Comparison of ENCODE assay signal across 11 cellular contexts in the genomic region with DNA sequence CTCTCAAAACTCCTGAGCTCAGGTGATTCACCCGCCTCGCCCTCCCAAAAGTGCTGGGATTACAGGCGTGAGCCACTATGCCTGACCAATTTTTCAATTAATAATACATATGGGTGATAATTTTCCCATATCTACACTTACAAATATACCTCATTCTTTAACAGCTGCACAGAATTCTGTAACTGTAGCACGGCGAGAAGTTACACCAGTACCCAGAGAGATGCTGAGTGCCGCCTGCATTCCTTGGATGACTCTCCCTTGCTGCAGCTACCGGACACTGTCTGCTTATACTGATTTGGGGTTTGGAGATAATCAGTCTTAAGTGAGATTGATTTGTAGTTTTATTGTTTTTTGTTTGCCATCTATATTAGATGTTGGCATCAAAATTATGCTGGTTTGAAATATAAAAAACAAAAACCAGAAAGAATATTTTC. TPM values are rescaled to one million over a fixed set of nuclear protein-coding genes. Genes with fewer than 3 reads are reported as not detected.
DNase-seq lines count a peak whose midpoint lies in the region; ATAC-seq and TF ChIP-seq lines count a peak whose summit lies in the region.
"Had no signal": no experiment of that assay in that cellular context is flagged by ENCODE, and none has a peak within 500 bp of the region (broad histone marks: within the 10 kb centered on the region; RNA-seq: fewer than 3 reads in every experiment).

No MANE protein-coding gene starts in this region.

- H3K27me3 ChIP-seq in spleen (replicated peaks in 1 of 7) = no peaks in the 10 kb centered on the region
- no peaks in the 10 kb centered on the region for H3K27me3 ChIP-seq in vagina
- no peaks in the 10 kb centered on the region for H3K27me3 ChIP-seq in mesendoderm (ENCODE audit: insufficient read depth, low read length, poor library complexity)
- H3K27me3 ChIP-seq: MG63, pancreas had no signal

- intact Hi-C loops in activated CD4-positive, alpha-beta memory T cell treated with anti-CD3 and anti-CD28 coated beads for 36 hours (cut with micrococcal nuclease) = loop anchor here (10.0 kb wide), 1 partner anchor 1485 kb away; a partner anchor contains a TSS
- intact Hi-C loops in spleen (cut with DNase I; ENCODE audit: low total_unique reads) = no loop called here
- intact Hi-C loops in vagina (cut with DNase I) = loop anchor here (10.0 kb wide), 1 partner anchor 45 kb away; a partner anchor contains a TSS

- TF ChIP-seq POLR2A in spleen (IDR thresholded peaks at IDR 0.05) = no peak
- no peak for TF ChIP-seq POLR2A in vagina (IDR thresholded peaks at IDR 0.05)

- no peak overlapping the region for H4K8ac ChIP-seq in mesendoderm (ENCODE audit: low read depth, low read length)

- H2AK5ac ChIP-seq in mesendoderm (ENCODE audit: low read length) = no peak overlapping the region

- peak overlapping the region in 6 of 8 donors; percentile 1 to 95 (median 54) for H3K27ac ChIP-seq in spleen
- no peak overlapping the region for H3K27ac ChIP-seq in vagina
- H3K27ac ChIP-seq in mesendoderm (ENCODE audit: low read depth, low read length) = no peak overlapping the region
- H3K27ac ChIP-seq: A549 had no signal

- CTCF ChIA-PET in activated CD4-positive, alpha-beta memory T cell treated with anti-CD3 and anti-CD28 coated beads for 36 hours (lab: Charles Lee) = interaction anchor here (0.6 to 1.3 kb wide), 3 partner anchors 8 to 177 kb away, joined by 3 to 8 read pairs (median 3); no protein-coding TSS in a partner anchor
- CTCF ChIA-PET in activated CD4-positive, alpha-beta memory T cell treated with anti-CD3 and anti-CD28 coated beads, Interleukin-2, amount 10 ng/mL, durations not matched to agents 7 days and 5 days (lab: Charles Lee) = interaction anchor here (1.0 kb wide), 1 partner anchor 49 kb away, joined by 3 read pairs; no protein-coding TSS in a partner anchor

- peak; percentile 16 for ATAC-seq in HG03025 (IDR thresholded peaks at IDR 0.05; ENCODE audit: low FRiP score, unreplicated experiment)
- no peak for ATAC-seq in activated naive CD8-positive, alpha-beta T cell treated with anti-CD3 and anti-CD28 coated beads, Interleukin-2, amount 10 ng/mL, durations not matched to agents 7 days and 5 days (ENCODE audit: low read depth)
- ATAC-seq: A549 had no signal

- H3K4ac ChIP-seq in mesendoderm (ENCODE audit: low read depth, low read length) = no peak overlapping the region

- TF ChIP-seq CTCF in spleen (IDR thresholded peaks at IDR 0.05 in 8 of 11, conservative IDR thresholded peaks at IDR 0.05 in 3 of 11) (no peak), vagina (IDR thresholded peaks at IDR 0.05) (no peak)

- peaks cover 74% of the 10 kb centered on the region for H3K4me1 Mint-ChIP-seq in activated CD4-positive, alpha-beta memory T cell treated with anti-CD3 and anti-CD28 coated beads for 36 hours (ENCODE audit: low read depth)
- H3K4me1 Mint-ChIP-seq in activated CD4-positive, alpha-beta memory T cell treated with anti-CD3 and anti-CD28 coated beads, Interleukin-2, amount 10 ng/mL, durations not matched to agents 7 days and 5 days = peaks cover 73% of the 10 kb centered on the region
- peaks cover 44% of the 10 kb centered on the region for H3K4me1 Mint-ChIP-seq in activated naive CD8-positive, alpha-beta T cell treated with anti-CD3 and anti-CD28 coated beads, Interleukin-2, amount 10 ng/mL, durations not matched to agents 7 days and 5 days

- peaks cover 65% of the 10 kb centered on the region for H3K36me3 Mint-ChIP-seq in activated CD4-positive, alpha-beta memory T cell treated with anti-CD3 and anti-CD28 coated beads for 36 hours
- peaks cover 60% of the 10 kb centered on the region for H3K36me3 Mint-ChIP-seq in activated CD4-positive, alpha-beta memory T cell treated with anti-CD3 and anti-CD28 coated beads, Interleukin-2, amount 10 ng/mL, durations not matched to agents 7 days and 5 days (ENCODE audit: low read depth)
- peaks cover 43% of the 10 kb centered on the region for H3K36me3 Mint-ChIP-seq in activated naive CD8-positive, alpha-beta T cell treated with anti-CD3 and anti-CD28 coated beads, Interleukin-2, amount 10 ng/mL, durations not matched to agents 7 days and 5 days

- no peak overlapping the region for H2BK15ac ChIP-seq in mesendoderm (replicated peaks; ENCODE audit: low read depth)

- H3K4me1 ChIP-seq in spleen (peaks cover 16 to 85% (median 56%) of the 10 kb centered on the region in 6 donors), vagina (peaks cover 39% of the 10 kb centered on the region), mesendoderm (ENCODE audit: control insufficient read depth, low read depth, low read length) (no peaks in the 10 kb centered on the region)

- peak overlapping the region; percentile 34 for H3K4me3 Mint-ChIP-seq in activated CD4-positive, alpha-beta memory T cell treated with anti-CD3 and anti-CD28 coated beads for 36 hours
- no peak overlapping the region for H3K4me3 Mint-ChIP-seq in activated CD4-positive, alpha-beta memory T cell treated with anti-CD3 and anti-CD28 coated beads, Interleukin-2, amount 10 ng/mL, durations not matched to agents 7 days and 5 days
- H3K4me3 Mint-ChIP-seq in activated naive CD8-positive, alpha-beta T cell treated with anti-CD3 and anti-CD28 coated beads, Interleukin-2, amount 10 ng/mL, durations not matched to agents 7 days and 5 days = peak overlapping the region; percentile 1

- no peak for DNase-seq in activated CD4-positive, alpha-beta memory T cell treated with anti-CD3 and anti-CD28 coated beads for 36 hours
- no peak for DNase-seq in activated CD4-positive, alpha-beta memory T cell treated with anti-CD3 and anti-CD28 coated beads, Interleukin-2, amount 10 ng/mL, durations not matched to agents 7 days and 5 days
- no peak for DNase-seq in activated naive CD8-positive, alpha-beta T cell treated with anti-CD3 and anti-CD28 coated beads, Interleukin-2, amount 10 ng/mL, durations not matched to agents 7 days and 5 days
- no peak for DNase-seq in spleen
- DNase-seq in vagina (ENCODE audit: extremely low spot score in 2 of 2) = no peak
- no peak for DNase-seq in activated effector memory CD4-positive, alpha-beta T cell treated with Interleukin-2 at 50 U/mL for 16 hours
- no peak for DNase-seq in mesendoderm
- DNase-seq: MG63, pancreas had no signal

- H3K9me3 ChIP-seq in spleen = no peaks in the 10 kb centered on the region
- no peaks in the 10 kb centered on the region for H3K9me3 ChIP-seq in vagina
- H3K9me3 ChIP-seq: A549, MG63, pancreas had no signal

- H2BK120ac ChIP-seq in mesendoderm (ENCODE audit: low read depth, low read length) = no peak overlapping the region

- H3K4me3 ChIP-seq in spleen (peak overlapping the region in 3 of 8 donors; percentile 0 to 57 (median 21)), vagina (no peak overlapping the region), mesendoderm (ENCODE audit: low read length) (no peak overlapping the region)
- H3K4me3 ChIP-seq: A549, MG63, pancreas had no signal

- 71 to 91% (median 77%) methylated on average over 7 of the region's 7 CpGs for whole genome bisulfite sequencing in spleen, 5 donors
- WGBS in mesendoderm (ENCODE audit: extremely low coverage, insufficient coverage, low lambda C conversion rate) = no CpG with 5 or more reads among the region's 7 CpGs

- H3K9me3 Mint-ChIP-seq in activated CD4-positive, alpha-beta memory T cell treated with anti-CD3 and anti-CD28 coated beads for 36 hours = peaks cover 5% of the 10 kb centered on the region
- H3K9me3 Mint-ChIP-seq in activated CD4-positive, alpha-beta memory T cell treated with anti-CD3 and anti-CD28 coated beads, Interleukin-2, amount 10 ng/mL, durations not matched to agents 7 days and 5 days = no peaks in the 10 kb centered on the region
- peaks cover 2% of the 10 kb centered on the region for H3K9me3 Mint-ChIP-seq in activated naive CD8-positive, alpha-beta T cell treated with anti-CD3 and anti-CD28 coated beads, Interleukin-2, amount 10 ng/mL, durations not matched to agents 7 days and 5 days

- no peak overlapping the region for H2BK5ac ChIP-seq in mesendoderm (ENCODE audit: low read length)

- H3K9ac ChIP-seq in mesendoderm (ENCODE audit: low read length) = no peak overlapping the region

- H3K36me3 ChIP-seq in spleen = peaks cover 0 to 37% (median 13%) of the 10 kb centered on the region in 6 donors
- H3K36me3 ChIP-seq in vagina = peaks cover 0 to 9% of the 10 kb centered on the region in 2 donors
- H3K36me3 ChIP-seq in mesendoderm (ENCODE audit: control insufficient read depth, insufficient read depth, low read length) = no peaks in the 10 kb centered on the region
- H3K36me3 ChIP-seq: MG63, pancreas had no signal

- H3K4me2 ChIP-seq in mesendoderm (ENCODE audit: low read length) = no peak overlapping the region
- H3K4me2 ChIP-seq: A549 had no signal

- H3K79me1 ChIP-seq in mesendoderm (ENCODE audit: low read length) = no peaks in the 10 kb centered on the region

- no peak overlapping the region for H3K18ac ChIP-seq in mesendoderm (ENCODE audit: low read length)

- no peaks in the 10 kb centered on the region for H3K27me3 Mint-ChIP-seq in activated CD4-positive, alpha-beta memory T cell treated with anti-CD3 and anti-CD28 coated beads for 36 hours
- H3K27me3 Mint-ChIP-seq in activated CD4-positive, alpha-beta memory T cell treated with anti-CD3 and anti-CD28 coated beads, Interleukin-2, amount 10 ng/mL, durations not matched to agents 7 days and 5 days = no peaks in the 10 kb centered on the region
- H3K27me3 Mint-ChIP-seq in activated naive CD8-positive, alpha-beta T cell treated with anti-CD3 and anti-CD28 coated beads, Interleukin-2, amount 10 ng/mL, durations not matched to agents 7 days and 5 days = no peaks in the 10 kb centered on the region

- no peak overlapping the region for H4K5ac ChIP-seq in mesendoderm (ENCODE audit: low read length)

- H3K27ac Mint-ChIP-seq in activated CD4-positive, alpha-beta memory T cell treated with anti-CD3 and anti-CD28 coated beads for 36 hours = peak overlapping the region; percentile 31
- no peak overlapping the region for H3K27ac Mint-ChIP-seq in activated CD4-positive, alpha-beta memory T cell treated with anti-CD3 and anti-CD28 coated beads, Interleukin-2, amount 10 ng/mL, durations not matched to agents 7 days and 5 days
- H3K27ac Mint-ChIP-seq in activated naive CD8-positive, alpha-beta T cell treated with anti-CD3 and anti-CD28 coated beads, Interleukin-2, amount 10 ng/mL, durations not matched to agents 7 days and 5 days = no peak overlapping the region

- POLR2A ChIA-PET in activated CD4-positive, alpha-beta memory T cell treated with anti-CD3 and anti-CD28 coated beads for 36 hours (lab: Charles Lee) = no interaction called here
- POLR2A ChIA-PET in activated CD4-positive, alpha-beta memory T cell treated with anti-CD3 and anti-CD28 coated beads, Interleukin-2, amount 10 ng/mL, durations not matched to agents 7 days and 5 days (lab: Charles Lee) = no interaction called here
- POLR2A ChIA-PET in activated naive CD8-positive, alpha-beta T cell treated with anti-CD3 and anti-CD28 coated beads, Interleukin-2, amount 10 ng/mL, durations not matched to agents 7 days and 5 days (lab: Charles Lee) = no interaction called here

- H3K79me2 ChIP-seq in mesendoderm (ENCODE audit: control insufficient read depth, insufficient read depth, low read length) = no peaks in the 10 kb centered on the region

- no peak overlapping the region for H3K23ac ChIP-seq in mesendoderm (ENCODE audit: low read length)

- H3K56ac ChIP-seq in mesendoderm (ENCODE audit: low read length) = no peak overlapping the region

RNA-seq across cellular contexts. Expression of a gene that starts 5.8 kb away (rescaled TPM):
- total RNA-seq in activated CD4-positive, alpha-beta memory T cell treated with anti-CD3 and anti-CD28 coated beads for 36 hours = 10 to 100 TPM; 55.8 to 56.6 TPM
- 10 to 100 TPM; 29.9 to 33.4 TPM for total RNA-seq in activated CD4-positive, alpha-beta memory T cell treated with anti-CD3 and anti-CD28 coated beads, Interleukin-2, amount 10 ng/mL, durations not matched to agents 7 days and 5 days
- 10 to 100 TPM; 33.3 to 37.9 TPM for total RNA-seq in activated naive CD8-positive, alpha-beta T cell treated with anti-CD3 and anti-CD28 coated beads, Interleukin-2, amount 10 ng/mL, durations not matched to agents 7 days and 5 days
- total RNA-seq in spleen = 10 to 100 TPM; 12.9 to 36.9 (median 19.2) TPM
- polyA plus RNA-seq in spleen = 10 to 100 TPM; 13.0 to 23.4 (median 15.2) TPM
- total RNA-seq in vagina = 5.9 TPM
- polyA plus RNA-seq in mesendoderm (2013, experiment 1 of 2) = 1.6 TPM
- polyA plus RNA-seq in mesendoderm (2013, experiment 2 of 2) = 1.7 TPM

RNA-seq across cellular contexts. Expression of a gene that starts 17.3 kb away (rescaled TPM):
- total RNA-seq in activated CD4-positive, alpha-beta memory T cell treated with anti-CD3 and anti-CD28 coated beads for 36 hours = 10 to 100 TPM; 21.5 to 22.9 TPM
- total RNA-seq in activated CD4-positive, alpha-beta memory T cell treated with anti-CD3 and anti-CD28 coated beads, Interleukin-2, amount 10 ng/mL, durations not matched to agents 7 days and 5 days = 10 to 100 TPM; 11.4 to 12.3 TPM
- total RNA-seq in activated naive CD8-positive, alpha-beta T cell treated with anti-CD3 and anti-CD28 coated beads, Interleukin-2, amount 10 ng/mL, durations not matched to agents 7 days and 5 days = 10 to 100 TPM; 20.9 to 26.0 TPM
- total RNA-seq in spleen (10 to 100 TPM; 48.6 to 92.9 (median 62.6) TPM), vagina (32.2 TPM)
- polyA plus RNA-seq in spleen = 1 to 10 TPM; 5.6 to 9.4 (median 8.7) TPM
- 0.10 TPM for polyA plus RNA-seq in mesendoderm (2013, experiment 1 of 2)
- polyA plus RNA-seq in mesendoderm (2013, experiment 2 of 2) = 0.28 TPM

RNA-seq across cellular contexts. Expression of a gene that starts 48.3 kb away (rescaled TPM):
- total RNA-seq in activated CD4-positive, alpha-beta memory T cell treated with anti-CD3 and anti-CD28 coated beads for 36 hours = 10 to 100 TPM; 15.4 to 19.1 TPM
- 10 to 100 TPM; 10.9 to 17.2 TPM for total RNA-seq in activated CD4-positive, alpha-beta memory T cell treated with anti-CD3 and anti-CD28 coated beads, Interleukin-2, amount 10 ng/mL, durations not matched to agents 7 days and 5 days
- total RNA-seq in activated naive CD8-positive, alpha-beta T cell treated with anti-CD3 and anti-CD28 coated beads, Interleukin-2, amount 10 ng/mL, durations not matched to agents 7 days and 5 days = 10 to 100 TPM; 14.3 to 18.2 TPM
- total RNA-seq in spleen (10 to 100 TPM; 17.3 to 32.4 (median 24.1) TPM), vagina (28.2 TPM)
- 10 to 100 TPM in 2 of 3 donors, 1 to 10 TPM in 1; 9.7 to 14.3 (median 13.4) TPM for polyA plus RNA-seq in spleen
- 18.7 TPM for polyA plus RNA-seq in mesendoderm (2013, experiment 1 of 2)
- 18.6 TPM for polyA plus RNA-seq in mesendoderm (2013, experiment 2 of 2)

Comparison
In these comparisons a context has a peak if more than half of its experiments do, and no peak if none do; other contexts are left out.
1. H3K27ac ChIP-seq: peak in spleen (6 of 8); none in vagina (single experiment) and mesendoderm (single experiment).